8 cellular contexts compared by ENCODE assay signal in genomic region chr2:227325056-227325823, GRCh38. TPM values are rescaled to one million over a fixed set of nuclear protein-coding genes. Genes with fewer than 3 reads are reported as not detected.
DNase-seq lines count a peak whose midpoint lies in the region; ATAC-seq and TF ChIP-seq lines count a peak whose summit lies in the region.

Gene MFF, plus strand, starts transcription at chr2:227325251. Its CDS starts 5,415 bp downstream, at chr2:227330666.

- H3K36me3 ChIP-seq in ascending aorta (peaks cover under 1% of the 10 kb centered on the region in 2 donors), uterus (no peaks in the 10 kb centered on the region)

- peaks cover 8% of the 10 kb centered on the region for H3K27me3 Mint-ChIP-seq in T-helper 2 cell treated with Interferon-gamma antibody and Interleukin-4, amounts not matched to agents 5 μg/mL and 100 μg/mL, for 36 hours (ENCODE audit: low read depth)

- H3K9me3 ChIP-seq in ascending aorta (no peaks in the 10 kb centered on the region), right cardiac atrium (ENCODE audit: control insufficient read depth, low read length) (no peaks in the 10 kb centered on the region), uterus (no peaks in the 10 kb centered on the region)

- H3K27me3 ChIP-seq in ascending aorta (no peaks in the 10 kb centered on the region), right cardiac atrium (ENCODE audit: control insufficient read depth, insufficient read depth) (no peaks in the 10 kb centered on the region), uterus (no peaks in the 10 kb centered on the region)

- H3K27ac Mint-ChIP-seq in T-helper 2 cell treated with Interferon-gamma antibody and Interleukin-4, amounts not matched to agents 5 μg/mL and 100 μg/mL, for 36 hours: peak within 1 kb of the TSS; percentile 94

- H3K27ac ChIP-seq in ascending aorta (peak within 1 kb of the TSS; percentile 94 to 95), right cardiac atrium (ENCODE audit: low read length) (peak within 1 kb of the TSS; percentile 86), uterus (peak within 1 kb of the TSS; percentile 82 to 89)

- TF ChIP-seq CTCF in ascending aorta (IDR thresholded peaks at IDR 0.05) (peak in 1 of 3 experiments; percentile 35), uterus (IDR thresholded peaks at IDR 0.05) (peak in 1 of 4 experiments; percentile 31)

- peak; percentile 43 for DNase-seq in NCI-H187 treated with DMSO at 0.1 percent for 48 hours (lab: John Stamatoyannopoulos, UW)
- DNase-seq in T-helper 2 cell treated with Interferon-gamma antibody and Interleukin-4, amounts not matched to agents 5 μg/mL and 100 μg/mL, for 36 hours (ENCODE audit: low spot score): peak; percentile 94
- DNase-seq in ascending aorta (ENCODE audit: low spot score in 2 of 2): peak; percentile 65 to 95
- peak; percentile 94 to 97 (median 97) for DNase-seq in right cardiac atrium
- DNase-seq in pulmonary artery endothelial cell (ENCODE audit: low read depth, low spot score): peak; percentile 77
- peak; percentile 91 for DNase-seq in uterus

- peak within 1 kb of the TSS; percentile 94 for H3K4me3 Mint-ChIP-seq in T-helper 2 cell treated with Interferon-gamma antibody and Interleukin-4, amounts not matched to agents 5 μg/mL and 100 μg/mL, for 36 hours

- peaks cover 12% of the 10 kb centered on the region for H3K9me3 Mint-ChIP-seq in T-helper 2 cell treated with Interferon-gamma antibody and Interleukin-4, amounts not matched to agents 5 μg/mL and 100 μg/mL, for 36 hours

- intact Hi-C loops in ascending aorta (cut with DNase I) (loop anchor here (1.0 to 2.0 kb wide), 2 partner anchors 42 to 81 kb away; no protein-coding TSS in a partner anchor), right cardiac atrium (cut with DNase I) (no loop called here), uterus (cut with DNase I; ENCODE audit: low total_unique reads) (no loop called here)

- H3K4me1 ChIP-seq in ascending aorta (peaks cover 0 to 9% of the 10 kb centered on the region in 2 donors), right cardiac atrium (ENCODE audit: control insufficient read depth, insufficient read depth, low read length) (peaks cover 2% of the 10 kb centered on the region), uterus (no peaks in the 10 kb centered on the region)

- TF ChIP-seq POLR2A in uterus (IDR thresholded peaks at IDR 0.05): peak; percentile 48 to 83

- H3K36me3 Mint-ChIP-seq in T-helper 2 cell treated with Interferon-gamma antibody and Interleukin-4, amounts not matched to agents 5 μg/mL and 100 μg/mL, for 36 hours (ENCODE audit: low read depth): peaks cover 10% of the 10 kb centered on the region

- peaks cover 37% of the 10 kb centered on the region for H3K4me1 Mint-ChIP-seq in T-helper 2 cell treated with Interferon-gamma antibody and Interleukin-4, amounts not matched to agents 5 μg/mL and 100 μg/mL, for 36 hours (ENCODE audit: low read depth)

- WGBS in right cardiac atrium: under 1% methylated on average over 67 of the region's 67 CpGs

- H3K4me3 ChIP-seq in ascending aorta: peak within 1 kb of the TSS; percentile 91 to 95
- H3K4me3 ChIP-seq in right cardiac atrium (ENCODE audit: low read length): peak within 1 kb of the TSS; percentile 91
- H3K4me3 ChIP-seq in uterus: peak within 1 kb of the TSS; percentile 75 to 93

- peak; percentile 98 for ATAC-seq in GM18502 (IDR thresholded peaks at IDR 0.05; ENCODE audit: poor library complexity, unreplicated experiment)
- peak; percentile 99 for ATAC-seq in HG02970 (IDR thresholded peaks at IDR 0.05; ENCODE audit: low FRiP score, unreplicated experiment)
- ATAC-seq in right cardiac atrium: peak; percentile 99 to 100

RNA-seq across cellular contexts. Expression of gene MFF, which starts in this region (rescaled TPM):
- total RNA-seq in ascending aorta: 65.9 TPM
- 10 to 100 TPM; 73.9 to 96.5 (median 83.6) TPM for total RNA-seq in right cardiac atrium
- polyA plus RNA-seq in right cardiac atrium: 83.5 TPM
- 55.5 and 58.7 TPM in 2 replicates for total RNA-seq in pulmonary artery endothelial cell
- 10 to 100 TPM; 15.1 to 99.1 (median 88.3) TPM for total RNA-seq in uterus

Comparison
In these comparisons a context has a peak if more than half of its experiments do, and no peak if none do; other contexts are left out.
1. Peak in every context shown above with its lines: DNase-seq, ATAC-seq, H3K4me3 ChIP-seq and H3K27ac ChIP-seq.
2. DNase-seq: peak in every context shown above with its lines; median percentile 97 in right cardiac atrium; 94 in T-helper 2 cell treated with Interferon-gamma antibody and Interleukin-4, amounts not matched to agents 5 μg/mL and 100 μg/mL, for 36 hours; 91 in uterus; 80 in ascending aorta; 77 in pulmonary artery endothelial cell; 43 in NCI-H187 treated with DMSO at 0.1 percent for 48 hours.